Comparison of ENCODE assay signal across 1 cellular context in genomic region chr15:60374628-60375081, GRCh38.
TF ChIP-seq lines count a peak whose summit lies in the region.

No MANE protein-coding gene starts in this region.

TF ChIP-seq in HepG2, 621 proteins besides CTCF, POLR2A, EP300 and RAD21 (continued from another document):
- TF ChIP-seq THYN1 (CRISPR knock-in tag; IDR thresholded peaks at IDR 0.05; ENCODE audit: borderline replicate concordance, low read depth) (no peak), SIX4 (CRISPR knock-in tag; IDR thresholded peaks at IDR 0.05) (peak; percentile 99), FUBP1 (CRISPR knock-in tag; IDR thresholded peaks at IDR 0.05; ENCODE audit: borderline replicate concordance) (no peak), PAXIP1 (CRISPR knock-in tag; conservative IDR thresholded peaks at IDR 0.05) (peak; percentile 83), ZNF432 (CRISPR knock-in tag; IDR thresholded peaks at IDR 0.05; ENCODE audit: borderline replicate concordance) (no peak), FOXP4 (CRISPR knock-in tag; IDR thresholded peaks at IDR 0.05) (peak; percentile 82), ZNF547 (CRISPR knock-in tag; IDR thresholded peaks at IDR 0.05) (no peak), ZNF772 (CRISPR knock-in tag; IDR thresholded peaks at IDR 0.05) (peak; percentile 61; the same call in 1 of the 2 replicates), NFE2L1 (CRISPR knock-in tag; IDR thresholded peaks at IDR 0.05; ENCODE audit: borderline replicate concordance) (no peak), RFX5 (IDR thresholded peaks at IDR 0.05; ENCODE audit: low read depth, low read length) (0 out of 2 replicates have a peak, but pooled peaks have one; percentile 53), GABPB1 (CRISPR knock-in tag; IDR thresholded peaks at IDR 0.05) (0 out of 2 replicates have a peak, but pooled peaks have one; percentile 24), RFXAP (CRISPR knock-in tag; IDR thresholded peaks at IDR 0.05; ENCODE audit: borderline replicate concordance) (0 out of 2 replicates have a peak, but pooled peaks have one; percentile 28), NFE2L2 (IDR thresholded peaks at IDR 0.05; ENCODE audit: low read length) (peak; percentile 91), MIER3 (CRISPR knock-in tag; IDR thresholded peaks at IDR 0.05; ENCODE audit: borderline replicate concordance) (peak; percentile 69; the same call in 1 of the 2 replicates), ZNF34 (CRISPR knock-in tag; IDR thresholded peaks at IDR 0.05; ENCODE audit: borderline replicate concordance) (no peak; the same call in 1 of the 2 replicates), FOXA1 (IDR thresholded peaks at IDR 0.05) (no peak), FOXA1 (CRISPR knock-in tag; IDR thresholded peaks at IDR 0.05) (peak; percentile 87), KDM3A (CRISPR knock-in tag; IDR thresholded peaks at IDR 0.05; ENCODE audit: low read depth) (no peak), KDM2A (CRISPR knock-in tag; IDR thresholded peaks at IDR 0.05; ENCODE audit: borderline replicate concordance, low read depth) (peak; percentile 64; the same call in 1 of the 2 replicates), ZNF337 (CRISPR knock-in tag; IDR thresholded peaks at IDR 0.05; ENCODE audit: borderline replicate concordance, low read depth) (no peak), ZKSCAN8 (CRISPR knock-in tag; IDR thresholded peaks at IDR 0.05; ENCODE audit: borderline replicate concordance) (peak; percentile 89; the same call in 1 of the 2 replicates), FOXP1 (IDR thresholded peaks at IDR 0.05) (no peak), FOXP1 (CRISPR knock-in tag; IDR thresholded peaks at IDR 0.05) (peak; percentile 65), ZNF484 (CRISPR knock-in tag; IDR thresholded peaks at IDR 0.05; ENCODE audit: borderline replicate concordance, low read depth) (no peak), MAFF (IDR thresholded peaks at IDR 0.05; ENCODE audit: low read depth, low read length) (peak; percentile 71), TBX3 (IDR thresholded peaks at IDR 0.05; ENCODE audit: borderline replicate concordance) (peak; percentile 90), KDM6A (CRISPR knock-in tag; IDR thresholded peaks at IDR 0.05; ENCODE audit: low read depth) (peak; percentile 43; the same call in 1 of the 2 replicates), ZNF160 (CRISPR knock-in tag; IDR thresholded peaks at IDR 0.05) (no peak), PHF8 (CRISPR knock-in tag; IDR thresholded peaks at IDR 0.05) (0 out of 2 replicates have a peak, but pooled peaks have one; percentile 29), ATF1 (CRISPR knock-in tag; IDR thresholded peaks at IDR 0.05) (peak; percentile 59; the same call in 1 of the 2 replicates), HOXD1 (CRISPR knock-in tag; IDR thresholded peaks at IDR 0.05) (peak; percentile 65; the same call in 1 of the 2 replicates), TAF1 (CRISPR knock-in tag; IDR thresholded peaks at IDR 0.05) (peak; percentile 35; the same call in 1 of the 2 replicates), ATF2 (CRISPR knock-in tag; IDR thresholded peaks at IDR 0.05) (peak; percentile 14; the same call in 1 of the 2 replicates), HMGXB4 (CRISPR knock-in tag; IDR thresholded peaks at IDR 0.05; ENCODE audit: borderline replicate concordance in 1 of 2, low read depth in 1 of 2) (peak in 1 of 2 experiments; percentile 49; a peak in 1 of 4 replicates), CREB3 (CRISPR knock-in tag; IDR thresholded peaks at IDR 0.05) (no peak), HOXA7 (CRISPR knock-in tag; IDR thresholded peaks at IDR 0.05) (no peak), JUND (CRISPR knock-in tag; IDR thresholded peaks at IDR 0.05) (peak; percentile 82), TOPORS (CRISPR knock-in tag; IDR thresholded peaks at IDR 0.05) (no peak), ZBTB38 (CRISPR knock-in tag; IDR thresholded peaks at IDR 0.05) (peak; percentile 88)
- TF ChIP-seq, protein P1, sequence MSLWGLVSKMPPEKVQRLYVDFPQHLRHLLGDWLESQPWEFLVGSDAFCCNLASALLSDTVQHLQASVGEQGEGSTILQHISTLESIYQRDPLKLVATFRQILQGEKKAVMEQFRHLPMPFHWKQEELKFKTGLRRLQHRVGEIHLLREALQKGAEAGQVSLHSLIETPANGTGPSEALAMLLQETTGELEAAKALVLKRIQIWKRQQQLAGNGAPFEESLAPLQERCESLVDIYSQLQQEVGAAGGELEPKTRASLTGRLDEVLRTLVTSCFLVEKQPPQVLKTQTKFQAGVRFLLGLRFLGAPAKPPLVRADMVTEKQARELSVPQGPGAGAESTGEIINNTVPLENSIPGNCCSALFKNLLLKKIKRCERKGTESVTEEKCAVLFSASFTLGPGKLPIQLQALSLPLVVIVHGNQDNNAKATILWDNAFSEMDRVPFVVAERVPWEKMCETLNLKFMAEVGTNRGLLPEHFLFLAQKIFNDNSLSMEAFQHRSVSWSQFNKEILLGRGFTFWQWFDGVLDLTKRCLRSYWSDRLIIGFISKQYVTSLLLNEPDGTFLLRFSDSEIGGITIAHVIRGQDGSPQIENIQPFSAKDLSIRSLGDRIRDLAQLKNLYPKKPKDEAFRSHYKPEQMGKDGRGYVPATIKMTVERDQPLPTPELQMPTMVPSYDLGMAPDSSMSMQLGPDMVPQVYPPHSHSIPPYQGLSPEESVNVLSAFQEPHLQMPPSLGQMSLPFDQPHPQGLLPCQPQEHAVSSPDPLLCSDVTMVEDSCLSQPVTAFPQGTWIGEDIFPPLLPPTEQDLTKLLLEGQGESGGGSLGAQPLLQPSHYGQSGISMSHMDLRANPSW (CRISPR knock-in tag; IDR thresholded peaks at IDR 0.05; ENCODE audit: borderline replicate concordance): 0 out of 2 replicates have a peak, but pooled peaks have one; percentile 50
- TF ChIP-seq, protein P2, sequence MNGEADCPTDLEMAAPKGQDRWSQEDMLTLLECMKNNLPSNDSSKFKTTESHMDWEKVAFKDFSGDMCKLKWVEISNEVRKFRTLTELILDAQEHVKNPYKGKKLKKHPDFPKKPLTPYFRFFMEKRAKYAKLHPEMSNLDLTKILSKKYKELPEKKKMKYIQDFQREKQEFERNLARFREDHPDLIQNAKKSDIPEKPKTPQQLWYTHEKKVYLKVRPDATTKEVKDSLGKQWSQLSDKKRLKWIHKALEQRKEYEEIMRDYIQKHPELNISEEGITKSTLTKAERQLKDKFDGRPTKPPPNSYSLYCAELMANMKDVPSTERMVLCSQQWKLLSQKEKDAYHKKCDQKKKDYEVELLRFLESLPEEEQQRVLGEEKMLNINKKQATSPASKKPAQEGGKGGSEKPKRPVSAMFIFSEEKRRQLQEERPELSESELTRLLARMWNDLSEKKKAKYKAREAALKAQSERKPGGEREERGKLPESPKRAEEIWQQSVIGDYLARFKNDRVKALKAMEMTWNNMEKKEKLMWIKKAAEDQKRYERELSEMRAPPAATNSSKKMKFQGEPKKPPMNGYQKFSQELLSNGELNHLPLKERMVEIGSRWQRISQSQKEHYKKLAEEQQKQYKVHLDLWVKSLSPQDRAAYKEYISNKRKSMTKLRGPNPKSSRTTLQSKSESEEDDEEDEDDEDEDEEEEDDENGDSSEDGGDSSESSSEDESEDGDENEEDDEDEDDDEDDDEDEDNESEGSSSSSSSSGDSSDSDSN (CRISPR knock-in tag; IDR thresholded peaks at IDR 0.05): peak; percentile 89
- TF ChIP-seq, protein P3, sequence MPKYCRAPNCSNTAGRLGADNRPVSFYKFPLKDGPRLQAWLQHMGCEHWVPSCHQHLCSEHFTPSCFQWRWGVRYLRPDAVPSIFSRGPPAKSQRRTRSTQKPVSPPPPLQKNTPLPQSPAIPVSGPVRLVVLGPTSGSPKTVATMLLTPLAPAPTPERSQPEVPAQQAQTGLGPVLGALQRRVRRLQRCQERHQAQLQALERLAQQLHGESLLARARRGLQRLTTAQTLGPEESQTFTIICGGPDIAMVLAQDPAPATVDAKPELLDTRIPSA (CRISPR knock-in tag; IDR thresholded peaks at IDR 0.05; ENCODE audit: borderline replicate concordance): no peak
TF ChIP-seq in HepG2: peak in this region for 183.
